In the genomic region with DNA sequence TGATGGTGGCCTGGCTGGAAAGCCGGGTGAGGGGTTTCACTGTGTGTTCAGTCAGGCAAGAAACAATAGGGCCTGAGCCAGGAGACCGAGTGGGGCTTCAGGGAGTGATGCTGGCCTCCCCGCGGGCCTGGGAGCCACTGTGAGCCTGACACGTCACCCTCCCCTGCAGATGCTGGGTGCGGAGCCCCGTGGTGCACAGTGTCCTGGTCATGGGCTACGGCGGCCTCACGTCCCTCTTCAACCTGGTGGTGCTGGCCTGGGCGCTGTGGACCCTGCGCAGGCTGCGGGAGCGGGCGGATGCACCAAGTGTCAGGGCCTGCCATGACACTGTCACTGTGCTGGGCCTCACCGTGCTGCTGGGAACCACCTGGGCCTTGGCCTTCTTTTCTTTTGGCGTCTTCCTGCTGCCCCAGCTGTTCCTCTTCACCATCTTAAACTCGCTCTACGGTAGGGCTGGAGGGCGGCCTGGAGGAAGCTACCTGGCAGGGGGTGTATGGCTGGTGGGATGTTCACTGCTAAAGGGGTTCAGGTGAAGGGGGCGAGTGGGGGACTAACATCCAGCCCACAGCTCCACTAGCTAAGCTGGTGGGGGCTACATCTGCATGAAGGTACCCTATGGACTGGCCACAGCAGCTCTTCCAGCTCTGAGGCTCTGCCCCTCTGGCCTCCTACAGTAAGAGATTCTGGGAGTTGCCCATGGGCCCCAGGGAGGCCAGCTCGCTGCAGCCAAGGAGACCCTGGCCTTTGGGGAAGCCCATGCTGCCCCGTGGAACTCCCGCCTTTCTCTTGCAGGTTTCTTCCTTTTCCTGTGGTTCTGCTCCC, we compare ENCODE assay signal across 15 cellular contexts.
"Had no signal": no experiment of that assay in that cellular context is flagged by ENCODE, and none has a peak within 500 bp of the region (broad histone marks: within the 10 kb centered on the region; RNA-seq: fewer than 3 reads in every experiment).

No MANE protein-coding gene starts in this region.

- H3K9me3 ChIP-seq: prostate gland, right lobe of liver, upper lobe of right lung had no signal

- H3K4me1 ChIP-seq: prostate gland, right lobe of liver had no signal

- H3K27me3 Mint-ChIP-seq: naive B cell; stimulated activated memory B cell treated with anti-CD40 and anti-IgM and Interleukin-4, amounts not matched to agents 10 μg/mL and 1 μg/mL and 100 μg/mL, for 72 hours had no signal

- ATAC-seq: activated naive CD4-positive, alpha-beta T cell treated with anti-CD3 and anti-CD28 coated beads, Interleukin-2, amount 50 U/mL, for 72 hours; stimulated activated memory B cell treated with anti-CD40 and anti-IgM and Interleukin-4, amounts not matched to agents 10 μg/mL and 1 μg/mL and 100 μg/mL, for 72 hours; upper lobe of right lung had no signal

- H3K27ac ChIP-seq: brain microvascular endothelial cell, prostate gland, right lobe of liver, SK-N-MC, upper lobe of right lung had no signal

- H3K4me3 Mint-ChIP-seq: dendritic cell treated with granulocyte-macrophage colony-stimulating factor and Interleukin-4, amounts not matched to agents 40 ng/mL and 50 ng/mL, for 4 days; stimulated activated memory B cell treated with anti-CD40 and anti-IgM and Interleukin-4, amounts not matched to agents 10 μg/mL and 1 μg/mL and 100 μg/mL, for 72 hours had no signal

- H3K27me3 ChIP-seq: brain microvascular endothelial cell, right lobe of liver, upper lobe of right lung had no signal

- DNase-seq: activated CD4-positive, alpha-beta T cell treated with anti-CD3 and anti-CD28 coated beads, Interleukin-2, amount 50 U/mL, for 48 hours; activated CD4-positive, CD25-positive, alpha-beta regulatory T cell; activated effector memory CD4-positive, alpha-beta T cell treated with anti-CD3 and anti-CD28 coated beads, Interleukin-2, amount 50 U/mL, for 16 hours; activated T-cell treated with anti-CD3 and anti-CD28 coated beads for 4 hours; brain microvascular endothelial cell; naive B cell; nucleus accumbens; right lobe of liver; T-helper 1 cell; upper lobe of right lung had no signal

- H3K27ac Mint-ChIP-seq: dendritic cell treated with granulocyte-macrophage colony-stimulating factor and Interleukin-4, amounts not matched to agents 40 ng/mL and 50 ng/mL, for 4 days; stimulated activated memory B cell treated with anti-CD40 and anti-IgM and Interleukin-4, amounts not matched to agents 10 μg/mL and 1 μg/mL and 100 μg/mL, for 72 hours had no signal
